ENCODE assay signal across 8 cellular contexts in the genomic region with DNA sequence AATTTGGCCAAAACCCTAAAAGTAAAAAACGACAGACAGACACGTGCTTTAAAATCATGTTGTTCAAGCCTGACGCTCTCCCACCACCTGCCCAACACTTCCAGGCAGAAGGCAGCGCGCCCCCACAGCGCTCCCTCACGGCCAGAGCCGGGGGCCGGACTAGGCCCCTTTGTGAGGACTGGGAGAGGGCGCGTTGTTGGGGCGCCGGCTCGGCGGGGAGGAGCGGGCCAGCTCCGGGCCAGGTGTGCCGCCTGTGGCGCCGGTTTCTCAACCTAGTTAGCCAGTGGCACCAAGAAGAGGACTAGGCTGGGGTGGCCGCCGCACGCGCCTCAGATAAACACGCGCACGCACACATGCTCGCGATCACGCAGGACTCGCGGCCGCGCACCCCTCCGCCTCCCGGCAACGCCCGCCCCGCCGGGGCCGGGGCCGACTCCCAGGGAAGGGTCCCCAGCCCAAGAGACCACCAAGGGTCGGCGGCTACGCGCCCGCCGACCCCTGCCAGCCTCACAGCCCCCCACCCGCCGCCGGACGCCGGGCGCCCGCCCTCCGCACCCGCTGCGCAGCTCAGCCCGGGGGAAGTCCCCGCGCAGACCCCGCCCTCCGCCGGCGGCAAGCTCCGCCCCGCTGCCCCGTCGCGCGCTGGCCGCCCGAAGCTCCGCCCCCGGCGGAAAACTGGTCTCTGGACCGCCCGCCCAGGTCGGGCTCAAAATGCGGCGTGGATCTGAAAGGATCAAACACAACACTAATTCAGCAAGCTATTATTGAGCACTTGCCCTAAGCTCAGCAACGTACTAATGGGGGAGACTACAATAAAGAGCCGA. TPM values are rescaled to one million over a fixed set of nuclear protein-coding genes. Genes with fewer than 3 reads are reported as not detected.
DNase-seq lines count a peak whose midpoint lies in the region; ATAC-seq and TF ChIP-seq lines count a peak whose summit lies in the region.

IMMP2L (minus strand) TSS at position 584 of the 824 bp plus-strand sequence.

- peak within 1 kb of the TSS; percentile 95 for H2AFZ ChIP-seq in GM23338

- H3K36me3 Mint-ChIP-seq in GM23338 (ENCODE audit: low read depth) (peaks cover 9% of the 10 kb centered on the region), neural crest cell (ENCODE audit: low read depth) (peaks cover 4% of the 10 kb centered on the region)

- TF ChIP-seq POLR2A in Raji (IDR thresholded peaks at IDR 0.05; ENCODE audit: insufficient read depth, low read depth, low read length): peak; percentile 69

- peak within 1 kb of the TSS; percentile 45 for H3K27ac ChIP-seq in GM23338 (ENCODE audit: low read depth)

- TF ChIP-seq CTCF in GM23338 (conservative IDR thresholded peaks at IDR 0.05; ENCODE audit: low read depth in 2 of 2): peak; percentile 44 to 68
- peak; percentile 44 for TF ChIP-seq CTCF in neural crest cell (conservative IDR thresholded peaks at IDR 0.05)

- H4K20me1 ChIP-seq in GM23338 (replicated peaks; ENCODE audit: insufficient read depth): no peaks in the 10 kb centered on the region

- no peaks in the 10 kb centered on the region; the same call in 1 of the 2 replicates for H3K36me3 ChIP-seq in GM23338 (ENCODE audit: insufficient read depth)

- no peaks in the 10 kb centered on the region for H3K27me3 ChIP-seq in GM23338 (ENCODE audit: insufficient read depth)

- peak within 1 kb of the TSS; percentile 88 for H3K4me2 ChIP-seq in GM23338

- peaks cover 3% of the 10 kb centered on the region for H3K27me3 Mint-ChIP-seq in GM23338 (ENCODE audit: insufficient read depth, low read depth, poor library complexity)
- H3K27me3 Mint-ChIP-seq in neural crest cell (ENCODE audit: low read depth): no peaks in the 10 kb centered on the region
- peaks cover 2% of the 10 kb centered on the region for H3K27me3 Mint-ChIP-seq in stimulated activated naive CD8-positive, alpha-beta T cell treated with anti-CD3 and anti-CD28 coated beads, Interleukin-15, amount 100 ng/mL, for 72 hours

- H3K9me3 Mint-ChIP-seq in GM23338 (peaks cover 2% of the 10 kb centered on the region; the same call in 2 of the 3 replicates), neural crest cell (no peaks in the 10 kb centered on the region)
- no peaks in the 10 kb centered on the region for H3K9me3 Mint-ChIP-seq in stimulated activated naive CD8-positive, alpha-beta T cell treated with anti-CD3 and anti-CD28 coated beads, Interleukin-15, amount 100 ng/mL, for 72 hours

- H3K27ac Mint-ChIP-seq in GM23338 (peak within 1 kb of the TSS; percentile 90), neural crest cell (ENCODE audit: unreplicated experiment) (peak within 1 kb of the TSS; percentile 85)
- peak within 1 kb of the TSS; percentile 95 for H3K27ac Mint-ChIP-seq in stimulated activated naive CD8-positive, alpha-beta T cell treated with anti-CD3 and anti-CD28 coated beads, Interleukin-15, amount 100 ng/mL, for 72 hours

- 0 out of 2 replicates have a peak, but pooled peaks cover 7% of the 10 kb centered on the region for H3K79me2 ChIP-seq in GM23338 (replicated peaks; ENCODE audit: insufficient read depth)

- H3K4me1 ChIP-seq in GM23338 (ENCODE audit: insufficient read depth): peaks cover 6% of the 10 kb centered on the region

- peak within 1 kb of the TSS; percentile 66 for H3K4me3 ChIP-seq in GM23338

- peak; percentile 87 for DNase-seq in ELR (ENCODE audit: low read depth)
- peak; percentile 91 for DNase-seq in GM23338 (ENCODE audit: low spot score)
- DNase-seq in LHCN-M2 (ENCODE audit: low read depth): peak; percentile 84
- DNase-seq in activated effector memory CD4-positive, alpha-beta T cell treated with anti-CD3 and anti-CD28 coated beads, Interleukin-2, amount 50 U/mL, for 16 hours: peak; percentile 97
- DNase-seq in fibroblast of the conjunctiva (ENCODE audit: low read depth): peak; percentile 63
- DNase-seq in neural crest cell (ENCODE audit: low read depth, low spot score): peak; percentile 88
- DNase-seq in stimulated activated naive CD8-positive, alpha-beta T cell treated with anti-CD3 and anti-CD28 coated beads, Interleukin-15, amount 100 ng/mL, for 72 hours: peak; percentile 89 to 94

- H3K4me3 Mint-ChIP-seq in GM23338: peak within 1 kb of the TSS; percentile 90
- H3K4me3 Mint-ChIP-seq in neural crest cell: peak within 1 kb of the TSS; percentile 91
- peak within 1 kb of the TSS; percentile 88 to 95 for H3K4me3 Mint-ChIP-seq in stimulated activated naive CD8-positive, alpha-beta T cell treated with anti-CD3 and anti-CD28 coated beads, Interleukin-15, amount 100 ng/mL, for 72 hours

- ATAC-seq in GM23338: peak; percentile 96
- peak; percentile 92 for ATAC-seq in stimulated activated naive CD8-positive, alpha-beta T cell treated with anti-CD3 and anti-CD28 coated beads, Interleukin-15, amount 100 ng/mL, for 72 hours

- H3F3A ChIP-seq in GM23338 (replicated peaks; ENCODE audit: low read depth): no peaks in the 10 kb centered on the region

- H3K9me2 ChIP-seq in GM23338 (ENCODE audit: insufficient read depth): no peaks in the 10 kb centered on the region

- H3K4me1 Mint-ChIP-seq in GM23338 (peaks cover 20% of the 10 kb centered on the region; the same call in 2 of the 3 replicates), neural crest cell (peaks cover 21% of the 10 kb centered on the region)
- H3K4me1 Mint-ChIP-seq in stimulated activated naive CD8-positive, alpha-beta T cell treated with anti-CD3 and anti-CD28 coated beads, Interleukin-15, amount 100 ng/mL, for 72 hours: peaks cover 43% of the 10 kb centered on the region

TF ChIP-seq in GM23338, 12 proteins besides CTCF, POLR2A, EP300 and RAD21:
- TF ChIP-seq POLR2AphosphoS5 (IDR thresholded peaks at IDR 0.05; ENCODE audit: low read depth) (peak; percentile 45; the same call in 1 of the 2 replicates), STAT1 (IDR thresholded peaks at IDR 0.05; ENCODE audit: unreplicated experiment) (no peak)
TF ChIP-seq in GM23338: peak in this region for 1.

RNA-seq across cellular contexts. Expression of gene IMMP2L, which starts in this region (rescaled TPM):
- 7.3 and 7.7 TPM in 2 replicates for total RNA-seq in GM23338 (2014; rRNA removed; shearing (Covaris generic))
- 14.0 and 17.3 TPM in 2 replicates for polyA plus RNA-seq in GM23338 (2016; fragmentation: Nextera tagmentation; extraction: Ambion mirVana)
- total RNA-seq in LHCN-M2 (2014; rRNA removed) (6.4 and 8.5 TPM in 2 replicates), neural crest cell (11.9 and 12.2 TPM in 2 replicates)
- polyA plus RNA-seq in LHCN-M2 (2012): 5.3 TPM

Comparison
In these comparisons a context has a peak if more than half of its experiments do, and no peak if none do; other contexts are left out.
1. Peak in every context shown above with its lines: DNase-seq, ATAC-seq, H3K4me3 ChIP-seq and H3K27ac ChIP-seq.